ENCODE assay signal across 13 cellular contexts in genomic region chr2:232522855-232523681, GRCh38. TPM values are rescaled to one million over a fixed set of nuclear protein-coding genes. Genes with fewer than 3 reads are reported as not detected.
A peak's percentile ranks its signal among the peaks of the same experiment; 100 is the strongest.
DNase-seq lines count a peak whose midpoint lies in the region; ATAC-seq and TF ChIP-seq lines count a peak whose summit lies in the region.
"Had no signal": no experiment of that assay in that cellular context is flagged by ENCODE, and none has a peak within 500 bp of the region (broad histone marks: within the 10 kb centered on the region; RNA-seq: fewer than 3 reads in every experiment).

No MANE protein-coding gene starts in this region.

- TF ChIP-seq RAD21 in IMR-90 (IDR thresholded peaks at IDR 0.05; ENCODE audit: low read length), result no peak

- no peak overlapping the region for H2BK120ac ChIP-seq in IMR-90 (ENCODE audit: low read depth, low read length)

- H3K79me1 ChIP-seq in IMR-90 (ENCODE audit: low read depth in 1 of 2, low read length in 2 of 2), result no peaks in the 10 kb centered on the region

- TF ChIP-seq CTCF in IMR-90 (conservative IDR thresholded peaks at IDR 0.05; ENCODE audit: low read depth, low read length) (no peak), psoas muscle (IDR thresholded peaks at IDR 0.05) (no peak), osteocyte (IDR thresholded peaks at IDR 0.05) (no peak)

- H3K4me3 ChIP-seq in IMR-90 (ENCODE audit: insufficient read depth, low read depth, low read length), result no peak overlapping the region
- peak overlapping the region; percentile 81 for H3K4me3 ChIP-seq in psoas muscle

- peak overlapping the region; percentile 63 for H2AFZ ChIP-seq in IMR-90 (replicated peaks; ENCODE audit: low read length, poor library complexity)

- H3K18ac ChIP-seq in IMR-90 (ENCODE audit: low read depth, low read length), result no peak overlapping the region

- H3K23ac ChIP-seq in IMR-90 (ENCODE audit: low read depth, low read length), result no peak overlapping the region

- H3K4me1 Mint-ChIP-seq in activated CD4-positive, alpha-beta T cell treated with anti-CD3 and anti-CD28 coated beads, Interleukin-2, amount 10 ng/mL, durations not matched to agents 24 days and 14 days, result peaks cover 2% of the 10 kb centered on the region
- peaks cover 4 to 10% of the 10 kb centered on the region in 2 donors for H3K4me1 Mint-ChIP-seq in effector memory CD8-positive, alpha-beta T cell (ENCODE audit: low read depth in 2 of 2)
- H3K4me1 Mint-ChIP-seq in osteocyte (ENCODE audit: unreplicated experiment), result peaks cover 6% of the 10 kb centered on the region

- H3K4me3 Mint-ChIP-seq in activated CD4-positive, alpha-beta T cell treated with anti-CD3 and anti-CD28 coated beads, Interleukin-2, amount 10 ng/mL, durations not matched to agents 24 days and 14 days, result peak overlapping the region; percentile 47
- H3K4me3 Mint-ChIP-seq in effector memory CD8-positive, alpha-beta T cell, result peak overlapping the region; percentile 37 to 51
- H3K4me3 Mint-ChIP-seq in osteocyte (ENCODE audit: unreplicated experiment), result no peak overlapping the region

- no peak overlapping the region for H3K27ac Mint-ChIP-seq in activated CD4-positive, alpha-beta T cell treated with anti-CD3 and anti-CD28 coated beads, Interleukin-2, amount 10 ng/mL, durations not matched to agents 24 days and 14 days
- H3K27ac Mint-ChIP-seq in effector memory CD8-positive, alpha-beta T cell, result no peak overlapping the region
- no peak overlapping the region for H3K27ac Mint-ChIP-seq in osteocyte (ENCODE audit: unreplicated experiment)

- H3K27me3 ChIP-seq in IMR-90 (ENCODE audit: control insufficient read depth, insufficient read depth, low read length) (peaks cover 72% of the 10 kb centered on the region), psoas muscle (ENCODE audit: insufficient read depth in 3 of 3, low read length in 2 of 3) (peaks cover 0 to 12% (median 0%) of the 10 kb centered on the region in 3 donors)

- POLR2A ChIA-PET in IMR-90 (lab: Charles Lee; ENCODE audit: unreplicated experiment) (no interaction called here), HEK293T (lab: Yijun Ruan, JAX) (interaction anchor here (2.1 kb wide), 1 partner anchor 27 kb away, joined by 8 read pairs; the partner anchor contains the start of genes EIF4E2 and TIGD1)

- no TSS peak for BruUV-seq in IMR-90 (replicated peaks; lab: Mats Ljungman, UMichigan)

- no peaks in the 10 kb centered on the region for H3K36me3 ChIP-seq in IMR-90 (ENCODE audit: control insufficient read depth, insufficient read depth, low read length)
- peaks cover 0 to 5% of the 10 kb centered on the region in 2 donors for H3K36me3 ChIP-seq in psoas muscle (ENCODE audit: insufficient read depth in 1 of 2, low read depth in 1 of 2)
- H3K36me3 ChIP-seq: vagina had no signal

- no peak overlapping the region for H2BK15ac ChIP-seq in IMR-90 (ENCODE audit: low read depth, low read length)

- no peak overlapping the region for H3K56ac ChIP-seq in IMR-90 (ENCODE audit: extremely low read depth, insufficient read depth, low read length)

- intact Hi-C loops in activated CD4-positive, alpha-beta T cell treated with anti-CD3 and anti-CD28 coated beads, Interleukin-2, amount 10 ng/mL, durations not matched to agents 24 days and 14 days (cut with micrococcal nuclease), result loop anchor here (2.0 kb wide), 1 partner anchor 76 kb away; no protein-coding TSS in a partner anchor
- intact Hi-C loops in IMR-90 (cut with micrococcal nuclease), result loop anchor here (1.0 kb wide), 1 partner anchor 76 kb away; no protein-coding TSS in a partner anchor
- intact Hi-C loops in psoas muscle (cut with DNase I), result loop anchor here (2.0 to 5.0 kb wide), 5 partner anchors 36 to 616 kb away; partner anchors contain the start of gene ECEL1 (in 1 of the 2)

- no peaks in the 10 kb centered on the region for H4K20me1 ChIP-seq in IMR-90 (ENCODE audit: insufficient read depth, low read length)

- H3K4me2 ChIP-seq in IMR-90 (ENCODE audit: low read depth, low read length), result no peak overlapping the region

- H4K91ac ChIP-seq in IMR-90 (ENCODE audit: insufficient read depth, low read depth, low read length), result no peak overlapping the region

- H3K9me1 ChIP-seq in IMR-90 (ENCODE audit: insufficient read depth, low read length), result no peaks in the 10 kb centered on the region

- H3K27ac ChIP-seq in IMR-90 (ENCODE audit: insufficient read depth, low read length) (no peak overlapping the region), psoas muscle (peak overlapping the region; percentile 98)
- H3K27ac ChIP-seq: skin epidermis, vagina had no signal

- H3K27me3 Mint-ChIP-seq in activated CD4-positive, alpha-beta T cell treated with anti-CD3 and anti-CD28 coated beads, Interleukin-2, amount 10 ng/mL, durations not matched to agents 24 days and 14 days, result peaks cover 33% of the 10 kb centered on the region
- H3K27me3 Mint-ChIP-seq in effector memory CD8-positive, alpha-beta T cell, result peaks cover 54 to 84% of the 10 kb centered on the region in 2 donors
- peaks cover 37% of the 10 kb centered on the region for H3K27me3 Mint-ChIP-seq in osteocyte (ENCODE audit: unreplicated experiment)

- WGBS in IMR-90 (ENCODE audit: extremely low coverage in 2 of 2, insufficient read length in 1 of 2), 2 experiments, result 6% methylated on average over 9 of the region's 42 CpGs; no CpG with 5 or more reads in 1 of the 2 experiments
- 31 to 47% (median 36%) methylated on average over 41 to 42 of the region's 42 CpGs for WGBS in psoas muscle, 3 donors

- no peak overlapping the region for H4K5ac ChIP-seq in IMR-90 (ENCODE audit: low read depth, low read length)

- DNase-seq in activated CD4-positive, alpha-beta T cell treated with anti-CD3 and anti-CD28 coated beads, Interleukin-2, amount 10 ng/mL, durations not matched to agents 24 days and 14 days, result no peak
- DNase-seq in activated CD4-positive, alpha-beta T cell treated with anti-CD3 and anti-CD28 coated beads for 48 hours, result no peak
- DNase-seq in IMR-90 (no peak), psoas muscle (no peak), osteocyte (ENCODE audit: extremely low spot score, unreplicated experiment) (no peak), RKO (ENCODE audit: low spot score) (no peak), HEK293T (ENCODE audit: extremely low spot score) (no peak)
- no peak for DNase-seq in effector memory CD8-positive, alpha-beta T cell
- DNase-seq: amniotic stem cell, NCI-H2107, T1000 had no signal

- H3K4me1 ChIP-seq in IMR-90 (ENCODE audit: control insufficient read depth, insufficient read depth, low read length) (no peaks in the 10 kb centered on the region), psoas muscle (peaks cover 42% of the 10 kb centered on the region)

- H3K9ac ChIP-seq in IMR-90 (ENCODE audit: low read depth, low read length), result no peak overlapping the region

- dilution Hi-C loops in IMR-90 (cut with HindIII; ENCODE audit: low sequenced_read_pairs, unreplicated experiment), result no loop called here

- H3K9me3 ChIP-seq in IMR-90 (ENCODE audit: control insufficient read depth, insufficient read depth, low read length) (no peaks in the 10 kb centered on the region), psoas muscle (no peaks in the 10 kb centered on the region)
- H3K9me3 ChIP-seq: vagina had no signal

- no peak overlapping the region for H3K14ac ChIP-seq in IMR-90 (replicated peaks; ENCODE audit: low read depth, low read length)

- CTCF ChIA-PET in IMR-90 (lab: Yijun Ruan, JAX) (no interaction called here), HEK293T (lab: Yijun Ruan, JAX) (interaction anchor here (0.6 to 1.6 kb wide), 11 partner anchors 9 to 673 kb away, joined by 3 to 5 read pairs (median 3); partner anchors contain the start of gene CHRNG)

- no peaks in the 10 kb centered on the region for H3K36me3 Mint-ChIP-seq in activated CD4-positive, alpha-beta T cell treated with anti-CD3 and anti-CD28 coated beads, Interleukin-2, amount 10 ng/mL, durations not matched to agents 24 days and 14 days (ENCODE audit: low read depth)
- peaks cover 7% of the 10 kb centered on the region for H3K36me3 Mint-ChIP-seq in effector memory CD8-positive, alpha-beta T cell (ENCODE audit: insufficient read depth)
- no peaks in the 10 kb centered on the region for H3K36me3 Mint-ChIP-seq in osteocyte (ENCODE audit: unreplicated experiment)

- no peak for ATAC-seq in IMR-90 (ENCODE audit: low read depth)
- ATAC-seq in effector memory CD8-positive, alpha-beta T cell (replicated peaks), result no peak
- ATAC-seq in psoas muscle, result peak in 1 of 4 donors; percentile 0

- no peak overlapping the region for H2AK5ac ChIP-seq in IMR-90 (ENCODE audit: low read depth, low read length)

- no peak overlapping the region for H4K8ac ChIP-seq in IMR-90 (ENCODE audit: low read depth in 2 of 2, low read length in 2 of 2)

- no peak overlapping the region for H3K4ac ChIP-seq in IMR-90 (ENCODE audit: low read depth, low read length)

- no peak for TF ChIP-seq POLR2A in IMR-90 (IDR thresholded peaks at IDR 0.05; ENCODE audit: low read depth, low read length)

- H2AK9ac ChIP-seq in IMR-90 (replicated peaks; ENCODE audit: low read depth, low read length, poor library complexity), result no peak overlapping the region

- H2BK5ac ChIP-seq in IMR-90 (ENCODE audit: low read depth, low read length, poor library complexity, severe bottlenecking), result no peak overlapping the region

- in situ Hi-C loops in IMR-90 (cut with MboI; ENCODE audit: low sequenced_read_pairs), result no loop called here

- H2BK20ac ChIP-seq in IMR-90 (ENCODE audit: low read depth, low read length), result no peak overlapping the region

- no peaks in the 10 kb centered on the region for H3K9me3 Mint-ChIP-seq in activated CD4-positive, alpha-beta T cell treated with anti-CD3 and anti-CD28 coated beads, Interleukin-2, amount 10 ng/mL, durations not matched to agents 24 days and 14 days
- H3K9me3 Mint-ChIP-seq in effector memory CD8-positive, alpha-beta T cell, result no peaks in the 10 kb centered on the region
- H3K9me3 Mint-ChIP-seq in osteocyte (ENCODE audit: unreplicated experiment), result no peaks in the 10 kb centered on the region

RNA-seq across cellular contexts. Expression of gene PRSS56, which starts 2.9 kb away (rescaled TPM):
- total RNA-seq in activated CD4-positive, alpha-beta T cell treated with anti-CD3 and anti-CD28 coated beads, Interleukin-2, amount 10 ng/mL, durations not matched to agents 24 days and 14 days, result not detected in 2 replicates
- total RNA-seq in IMR-90 (2012; rRNA removed) (not detected in 2 replicates), psoas muscle (1 to 10 TPM; 2.0 to 5.0 (median 2.9) TPM), osteocyte (not detected in 2 replicates)
- polyA plus RNA-seq in IMR-90 (2012; rRNA removed) (not detected in 2 replicates), psoas muscle (1 to 10 TPM in 2 of 3 donors, under 1 TPM in 1; 0.82 to 3.2 (median 1.8) TPM)
- polyA plus RNA-seq in IMR-90 (2012; cell fraction: cytosol; rRNA removed), result not detected in 2 replicates
- not detected in 2 replicates for polyA plus RNA-seq in IMR-90 (2012; cell fraction: nucleus; rRNA removed; ENCODE audit: low replicate concordance)
- total RNA-seq: vagina had no signal

RNA-seq across cellular contexts. Expression of gene CHRND, which starts 2.9 kb away (rescaled TPM):
- not detected in 2 replicates for total RNA-seq in activated CD4-positive, alpha-beta T cell treated with anti-CD3 and anti-CD28 coated beads, Interleukin-2, amount 10 ng/mL, durations not matched to agents 24 days and 14 days
- total RNA-seq in IMR-90 (2012; rRNA removed) (not detected in 2 replicates), psoas muscle (100 to 1,000 TPM in 2 of 4 donors, 10 to 100 TPM in 2; 58.8 to 300 (median 97.7) TPM), osteocyte (not detected in 2 replicates)
- polyA plus RNA-seq in IMR-90 (2012; rRNA removed) (not detected in 2 replicates), psoas muscle (10 to 100 TPM in 2 of 3 donors, 1 to 10 TPM in 1; 6.5 to 13.5 (median 12.5) TPM)
- polyA plus RNA-seq in IMR-90 (2012; cell fraction: cytosol; rRNA removed), result not detected in 2 replicates
- polyA plus RNA-seq in IMR-90 (2012; cell fraction: nucleus; rRNA removed; ENCODE audit: low replicate concordance), result not detected in 2 replicates
- total RNA-seq: vagina had no signal

RNA-seq across cellular contexts. Expression of gene CHRNG, which starts 16.4 kb away (rescaled TPM):
- not detected in 2 replicates for total RNA-seq in activated CD4-positive, alpha-beta T cell treated with anti-CD3 and anti-CD28 coated beads, Interleukin-2, amount 10 ng/mL, durations not matched to agents 24 days and 14 days
- total RNA-seq in IMR-90 (2012; rRNA removed) (not detected in 2 replicates), psoas muscle (10 to 100 TPM in 2 of 4 donors, 1 to 10 TPM in 2; 2.9 to 94.1 (median 17.2) TPM), osteocyte (not detected in 2 replicates)
- polyA plus RNA-seq in IMR-90 (2012; rRNA removed) (not detected in 2 replicates), psoas muscle (1 to 10 TPM in 2 of 3 donors, under 1 TPM in 1; 0.68 to 7.3 (median 1.5) TPM)
- not detected in 2 replicates for polyA plus RNA-seq in IMR-90 (2012; cell fraction: cytosol; rRNA removed)
- polyA plus RNA-seq in IMR-90 (2012; cell fraction: nucleus; rRNA removed; ENCODE audit: low replicate concordance), result not detected in 2 replicates
- total RNA-seq: vagina had no signal

RNA-seq across cellular contexts. Expression of gene TIGD1, which starts 27.3 kb away (rescaled TPM):
- 8.5 and 9.4 TPM in 2 replicates for total RNA-seq in activated CD4-positive, alpha-beta T cell treated with anti-CD3 and anti-CD28 coated beads, Interleukin-2, amount 10 ng/mL, durations not matched to agents 24 days and 14 days
- total RNA-seq in IMR-90 (2012; rRNA removed), result 2.7 and 2.8 TPM in 2 replicates
- polyA plus RNA-seq in IMR-90 (2012; rRNA removed), result 2.4 and 2.9 TPM in 2 replicates
- 0.70 and 0.74 TPM in 2 replicates for polyA plus RNA-seq in IMR-90 (2012; cell fraction: cytosol; rRNA removed)
- polyA plus RNA-seq in IMR-90 (2012; cell fraction: nucleus; rRNA removed; ENCODE audit: low replicate concordance), result 1.3 and 6.0 TPM in 2 replicates
- total RNA-seq in psoas muscle, result 1 to 10 TPM; 2.3 to 4.9 (median 3.7) TPM
- 1 to 10 TPM; 2.6 to 6.8 (median 6.4) TPM for polyA plus RNA-seq in psoas muscle
- 6.7 and 8.2 TPM in 2 replicates for total RNA-seq in osteocyte

RNA-seq across cellular contexts. Expression of gene EIF4E2, which starts 27.4 kb away (rescaled TPM):
- total RNA-seq in activated CD4-positive, alpha-beta T cell treated with anti-CD3 and anti-CD28 coated beads, Interleukin-2, amount 10 ng/mL, durations not matched to agents 24 days and 14 days, result 89.9 and 93.2 TPM in 2 replicates
- total RNA-seq in IMR-90 (2012; rRNA removed) (105 and 149 TPM in 2 replicates), psoas muscle (100 to 1,000 TPM in 1 of 4 donors, 10 to 100 TPM in 3; 76.1 to 136 (median 88.4) TPM), osteocyte (88.4 and 90.5 TPM in 2 replicates)
- polyA plus RNA-seq in IMR-90 (2012; rRNA removed) (44.0 and 52.1 TPM in 2 replicates), psoas muscle (10 to 100 TPM; 39.6 to 85.2 (median 67.4) TPM)
- 18.7 and 36.1 TPM in 2 replicates for polyA plus RNA-seq in IMR-90 (2012; cell fraction: cytosol; rRNA removed)
- 28.5 and 89.1 TPM in 2 replicates for polyA plus RNA-seq in IMR-90 (2012; cell fraction: nucleus; rRNA removed; ENCODE audit: low replicate concordance)

Comparison
In these comparisons a context has a peak if more than half of its experiments do, and no peak if none do; other contexts are left out.
1. RNA of gene CHRND, which starts 2.9 kb away (total RNA-seq): 58.8 to 300 TPM in psoas muscle; not detected in activated CD4-positive, alpha-beta T cell treated with anti-CD3 and anti-CD28 coated beads, Interleukin-2, amount 10 ng/mL, durations not matched to agents 24 days and 14 days, not detected in IMR-90 and not detected in osteocyte; every median in the first group is over 10 times any median in the second.